Comparison of ENCODE assay signal across 8 cellular contexts in the genomic region with DNA sequence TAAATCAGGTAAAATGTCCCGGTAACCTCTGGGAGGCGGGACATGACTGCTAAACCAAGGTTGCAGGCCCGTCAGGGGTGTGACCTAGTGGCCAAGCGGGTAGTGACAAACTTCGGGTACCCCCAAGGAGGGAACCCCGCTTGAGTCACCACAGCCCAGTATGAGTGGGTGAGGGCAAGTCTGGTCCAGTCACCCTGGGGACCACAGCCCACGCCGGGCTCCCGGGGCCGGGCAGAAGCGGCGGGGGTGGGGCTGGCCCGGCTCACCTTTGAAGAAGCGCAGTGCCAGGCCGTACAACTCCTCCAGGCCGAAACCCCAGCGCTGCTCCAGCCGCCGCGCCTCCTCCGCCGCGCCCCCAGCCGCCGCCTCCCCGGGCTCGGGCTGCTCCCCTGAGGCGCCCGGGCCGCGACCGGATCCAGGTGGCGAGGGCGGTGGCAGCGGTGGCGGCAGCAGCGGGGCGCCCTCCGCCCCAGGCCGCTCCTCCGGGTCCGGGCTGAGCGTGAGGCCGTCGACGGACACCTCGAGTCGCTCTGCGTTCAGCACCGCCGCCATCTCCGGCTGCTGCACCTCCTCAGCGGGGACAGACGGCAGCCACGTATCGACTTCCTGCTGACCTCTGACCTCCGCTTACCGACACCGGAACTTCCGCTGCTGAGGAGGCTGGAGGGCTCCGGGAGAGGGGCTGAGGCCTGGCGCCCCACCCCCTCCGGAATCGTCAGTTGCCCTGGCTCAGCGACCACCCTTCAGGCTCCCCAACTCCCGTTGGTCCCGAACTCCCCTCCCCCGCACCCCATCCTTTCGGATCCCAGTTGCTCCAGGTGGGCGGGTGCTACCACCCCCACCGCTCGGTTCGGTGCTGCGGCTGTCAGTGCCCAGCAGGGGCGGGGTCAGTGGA. TPM values are rescaled to one million over a fixed set of nuclear protein-coding genes. Genes with fewer than 3 reads are reported as not detected.
DNase-seq lines count a peak whose midpoint lies in the region; ATAC-seq, FAIRE-seq and TF ChIP-seq lines count a peak whose summit lies in the region.

ACBD3 (minus strand) TSS at position 618 of the 895 bp plus-strand sequence; CDS start at position 552, 66 bp downstream.

- H3K36me3 ChIP-seq in right atrium auricular region: no peaks in the 10 kb centered on the region

- intact Hi-C loops in T-helper 2 cell treated with Interferon-gamma antibody and Interleukin-4, amounts not matched to agents 100 ng/mL and 5 ng/mL, for 36 hours (cut with micrococcal nuclease): loop anchor here (1.0 to 10.0 kb wide), 7 partner anchors 64 to 752 kb away; partner anchors contain the start of genes H3-3A, LIN9, PARP1 and SDE2

- TF ChIP-seq CTCF in right atrium auricular region (IDR thresholded peaks at IDR 0.05): no peak

- DNase-seq in NCI-H1930 (lab: John Stamatoyannopoulos, UW) (peak; percentile 72 to 79), right atrium auricular region (ENCODE audit: low spot score) (peak; percentile 87), pulmonary artery endothelial cell (ENCODE audit: low read depth, low spot score) (peak; percentile 44), urothelium cell line (ENCODE audit: low spot score) (peak; percentile 94)

- ATAC-seq in GM18505 (IDR thresholded peaks at IDR 0.05; ENCODE audit: unreplicated experiment): peak; percentile 95
- ATAC-seq in HG02970 (IDR thresholded peaks at IDR 0.05; ENCODE audit: low FRiP score, unreplicated experiment): peak; percentile 82

- no peaks in the 10 kb centered on the region for H3K27me3 ChIP-seq in right atrium auricular region

- FAIRE-seq in urothelium cell line (lab: Jason Lieb, UNC): peak; percentile 76

- no peaks in the 10 kb centered on the region for H3K9me3 ChIP-seq in right atrium auricular region

- H3K27ac ChIP-seq in angular gyrus (ENCODE audit: low read depth, low read length) (peak within 1 kb of the TSS; percentile 96), right atrium auricular region (peak within 1 kb of the TSS; percentile 87 to 90)

- H3K4me1 ChIP-seq in right atrium auricular region: peaks cover 0 to 35% of the 10 kb centered on the region in 2 donors

- H3K4me3 ChIP-seq in right atrium auricular region: peak within 1 kb of the TSS; percentile 92 to 94

- TF ChIP-seq POLR2A in GM18505 (IDR thresholded peaks at IDR 0.05; ENCODE audit: borderline replicate concordance, extremely low read depth, insufficient read depth, insufficient read length): peak; percentile 96

RNA-seq across cellular contexts. Expression of gene ACBD3, which starts in this region (rescaled TPM):
- total RNA-seq in T-helper 2 cell treated with Interferon-gamma antibody and Interleukin-4, amounts not matched to agents 100 ng/mL and 5 ng/mL, for 36 hours: 24.5 and 24.9 TPM in 2 replicates
- total RNA-seq in right atrium auricular region: 10 to 100 TPM; 32.9 to 48.8 TPM
- 45.2 and 56.1 TPM in 2 replicates for total RNA-seq in pulmonary artery endothelial cell

Comparison
In these comparisons a context has a peak if more than half of its experiments do, and no peak if none do; other contexts are left out.
1. Peak in every context shown above with its lines: DNase-seq, ATAC-seq, H3K4me3 ChIP-seq and H3K27ac ChIP-seq.
2. DNase-seq: peak in every context shown above with its lines; median percentile 94 in urothelium cell line; 87 in right atrium auricular region; 76 in NCI-H1930; 44 in pulmonary artery endothelial cell.